In the genomic region with DNA sequence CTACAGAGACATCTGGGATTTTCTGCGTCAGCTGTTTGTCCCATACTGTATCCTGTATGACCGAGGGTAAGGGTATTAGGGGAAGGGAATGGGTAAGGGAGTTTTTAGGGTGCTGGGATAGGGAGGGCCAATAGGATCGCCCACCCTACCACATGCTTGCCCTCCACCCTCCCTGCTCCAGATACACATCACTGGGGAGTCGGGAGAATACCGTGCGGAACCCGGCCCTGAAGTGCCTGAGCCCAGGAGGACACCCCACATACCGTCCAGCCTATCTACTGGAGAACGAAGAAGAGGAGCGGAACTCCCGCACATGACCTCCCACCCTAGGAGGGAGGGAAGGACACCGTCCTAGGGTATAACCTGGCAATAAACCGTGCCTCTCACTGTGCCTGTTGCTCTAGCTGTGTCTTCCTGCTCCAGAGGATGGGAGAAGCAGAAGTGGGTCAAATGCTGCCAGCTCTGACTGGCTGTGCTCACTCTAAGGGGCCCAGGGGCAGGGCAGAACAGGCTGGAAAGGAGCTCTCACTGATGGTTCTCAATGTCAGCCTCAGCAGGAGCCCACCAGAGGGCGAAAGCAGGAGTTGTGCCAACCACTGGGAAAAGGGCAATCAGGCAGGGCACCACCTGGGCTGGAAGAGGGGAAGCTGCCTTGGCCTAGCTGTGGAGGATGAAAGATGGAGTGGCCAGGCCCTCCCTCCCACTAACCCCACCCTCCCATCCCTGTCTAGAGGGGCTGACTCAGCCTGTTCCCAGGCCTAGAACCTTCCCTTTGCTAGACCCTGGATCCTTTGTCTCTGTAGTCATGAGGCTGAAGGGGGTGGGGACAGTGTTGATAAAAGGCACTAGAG, we compare ENCODE assay signal across 7 cellular contexts. TPM values are rescaled to one million over a fixed set of nuclear protein-coding genes. Genes with fewer than 3 reads are reported as not detected.
A peak's percentile ranks its signal among the peaks of the same experiment; 100 is the strongest.
DNase-seq lines count a peak whose midpoint lies in the region; ATAC-seq, FAIRE-seq and TF ChIP-seq lines count a peak whose summit lies in the region.
"Had no signal": no experiment of that assay in that cellular context is flagged by ENCODE, and none has a peak within 500 bp of the region (broad histone marks: within the 10 kb centered on the region; RNA-seq: fewer than 3 reads in every experiment).

No MANE protein-coding gene starts in this region.

- peak; percentile 29 for TF ChIP-seq CTCF in A549 (IDR thresholded peaks at IDR 0.05)
- TF ChIP-seq CTCF in brain (conservative IDR thresholded peaks at IDR 0.05): no peak
- no peak for TF ChIP-seq CTCF in coronary artery (IDR thresholded peaks at IDR 0.05)

- H3K27me3 Mint-ChIP-seq in brain: peaks cover 4% of the 10 kb centered on the region

- H3K4me2 ChIP-seq in A549: no peak overlapping the region

- TF ChIP-seq POLR2A in A549 (IDR thresholded peaks at IDR 0.05; ENCODE audit: low read length): no peak

- 85% methylated on average over 14 of the region's 14 CpGs for WGBS in A549 (ENCODE audit: missing lambda C conversion rate)

- peak in 1 of 2 experiments; percentile 30; a peak in 2 of 5 replicates for TF ChIP-seq RAD21 in A549 (conservative IDR thresholded peaks at IDR 0.05 in 1 of 2, IDR thresholded peaks at IDR 0.05 in 1 of 2)

- no peaks in the 10 kb centered on the region for H3K9me3 Mint-ChIP-seq in brain

- peaks cover 51% of the 10 kb centered on the region for H3K4me1 Mint-ChIP-seq in brain

- H3K4me1 ChIP-seq in A549: peaks cover 29% of the 10 kb centered on the region

- peaks cover 20% of the 10 kb centered on the region for H3K36me3 Mint-ChIP-seq in brain

- ATAC-seq in A549 (peak; percentile 70 to 75), GM19328 (IDR thresholded peaks at IDR 0.05; ENCODE audit: unreplicated experiment) (no peak)

- CTCF ChIA-PET in A549 (lab: Yijun Ruan, JAX): no interaction called here

- no peak for FAIRE-seq in A549 (lab: Jason Lieb, UNC)

- H3K4me3 ChIP-seq in A549: no peak overlapping the region
- no peak overlapping the region for H3K4me3 ChIP-seq in coronary artery
- H3K4me3 ChIP-seq: stomach had no signal

- H3K27ac ChIP-seq in A549 (peak overlapping the region; percentile 16 to 63; a peak in 4 of 6 replicates), coronary artery (no peak overlapping the region)

- H3K27ac Mint-ChIP-seq in brain: peak overlapping the region; percentile 18 to 88 (median 45)

- DNase-seq in A549 (ENCODE audit: low read depth in 1 of 2, low spot score in 1 of 2) (peak in 1 of 2 experiments; percentile 63), HUDEP-2 (lab: John Stamatoyannopoulos, UW; ENCODE audit: unreplicated experiment in 76 of 76) (peak in 46 of 76 experiments; percentile 19 to 76 (median 44)), coronary artery (ENCODE audit: low spot score) (no peak), CD1c-positive myeloid dendritic cell (ENCODE audit: extremely low spot score) (no peak)
- DNase-seq: stomach had no signal

- H3K9me3 ChIP-seq in A549: no peaks in the 10 kb centered on the region
- H3K9me3 ChIP-seq: stomach had no signal

- POLR2A ChIA-PET in A549 (lab: Yijun Ruan, JAX): interaction anchor here (0.6 to 6.0 kb wide), 6 partner anchors 8 to 60 kb away, joined by 3 to 91 read pairs (median 6); a partner anchor contains a TSS

- no peak for TF ChIP-seq EP300 in A549 (IDR thresholded peaks at IDR 0.05)

- no peak overlapping the region for H3K4me3 Mint-ChIP-seq in brain

TF ChIP-seq in A549, 52 proteins besides CTCF, POLR2A, EP300 and RAD21:
- TF ChIP-seq, protein P1, sequence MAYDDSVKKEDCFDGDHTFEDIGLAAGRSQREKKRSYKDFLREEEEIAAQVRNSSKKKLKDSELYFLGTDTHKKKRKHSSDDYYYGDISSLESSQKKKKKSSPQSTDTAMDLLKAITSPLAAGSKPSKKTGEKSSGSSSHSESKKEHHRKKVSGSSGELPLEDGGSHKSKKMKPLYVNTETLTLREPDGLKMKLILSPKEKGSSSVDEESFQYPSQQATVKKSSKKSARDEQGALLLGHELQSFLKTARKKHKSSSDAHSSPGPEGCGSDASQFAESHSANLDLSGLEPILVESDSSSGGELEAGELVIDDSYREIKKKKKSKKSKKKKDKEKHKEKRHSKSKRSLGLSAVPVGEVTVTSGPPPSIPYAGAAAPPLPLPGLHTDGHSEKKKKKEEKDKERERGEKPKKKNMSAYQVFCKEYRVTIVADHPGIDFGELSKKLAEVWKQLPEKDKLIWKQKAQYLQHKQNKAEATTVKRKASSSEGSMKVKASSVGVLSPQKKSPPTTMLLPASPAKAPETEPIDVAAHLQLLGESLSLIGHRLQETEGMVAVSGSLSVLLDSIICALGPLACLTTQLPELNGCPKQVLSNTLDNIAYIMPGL (CRISPR knock-in tag; IDR thresholded peaks at IDR 0.05; ENCODE audit: borderline replicate concordance): no peak
- peak; percentile 41; the same call in 1 of the 3 replicates for TF ChIP-seq SMC3 (IDR thresholded peaks at IDR 0.05)

RNA-seq across cellular contexts. Expression of a gene that starts 0.4 kb away (rescaled TPM):
- polyA plus RNA-seq in A549 (2011; rRNA removed) (0.32 TPM in 1 of 2 replicates, not detected in the other), A549 (2017; fragmentation: RNase III; extraction: RNeasy Plus Mini Kit Qiagen cat#74134 plus additional on column Dnase treatment) (not detected in 3 replicates), brain (ENCODE audit: insufficient read depth, low read depth, low replicate concordance) (not detected)
- polyA plus RNA-seq in A549 (2012; cell fraction: cytosol; rRNA removed): 0.09 TPM in 1 of 2 replicates, not detected in the other
- 0.55 and 0.58 TPM in 2 replicates for polyA plus RNA-seq in A549 (2012; cell fraction: nucleus; rRNA removed)
- 1.9 and 5.0 TPM in 2 replicates for polyA minus RNA-seq in A549 (2011; rRNA and poly(A)+ RNA removed)
- polyA plus RNA-seq: stomach had no signal

RNA-seq across cellular contexts. Expression of a gene that starts 9.7 kb away (rescaled TPM):
- polyA plus RNA-seq in A549 (2011; rRNA removed) (20.5 and 20.8 TPM in 2 replicates), A549 (2017; fragmentation: RNase III; extraction: RNeasy Plus Mini Kit Qiagen cat#74134 plus additional on column Dnase treatment) (24.7 to 30.7 TPM (median 29.0 TPM) in 3 replicates), brain (ENCODE audit: insufficient read depth, low read depth, low replicate concordance) (25.7 TPM)
- 28.8 and 32.2 TPM in 2 replicates for polyA plus RNA-seq in A549 (2012; cell fraction: cytosol; rRNA removed)
- 60.8 and 82.4 TPM in 2 replicates for polyA plus RNA-seq in A549 (2012; cell fraction: nucleus; rRNA removed)
- 25.1 and 30.3 TPM in 2 replicates for polyA minus RNA-seq in A549 (2011; rRNA and poly(A)+ RNA removed)

RNA-seq across cellular contexts. Expression of a gene that starts 9.8 kb away (rescaled TPM):
- polyA plus RNA-seq in A549 (2011; rRNA removed): 43.5 and 57.1 TPM in 2 replicates
- polyA plus RNA-seq in A549 (2012; cell fraction: cytosol; rRNA removed): 75.4 and 84.9 TPM in 2 replicates
- polyA plus RNA-seq in A549 (2012; cell fraction: nucleus; rRNA removed): 122 and 131 TPM in 2 replicates
- 34.1 to 38.2 TPM (median 36.0 TPM) in 3 replicates for polyA plus RNA-seq in A549 (2017; fragmentation: RNase III; extraction: RNeasy Plus Mini Kit Qiagen cat#74134 plus additional on column Dnase treatment)
- 96.6 and 131 TPM in 2 replicates for polyA minus RNA-seq in A549 (2011; rRNA and poly(A)+ RNA removed)
- 47.9 TPM for polyA plus RNA-seq in brain (ENCODE audit: insufficient read depth, low read depth, low replicate concordance)

RNA-seq across cellular contexts. Expression of a gene that starts 18.5 kb away (rescaled TPM):
- 725 and 787 TPM in 2 replicates for polyA plus RNA-seq in A549 (2011; rRNA removed)
- polyA plus RNA-seq in A549 (2012; cell fraction: cytosol; rRNA removed): 882 and 1,176 TPM in 2 replicates
- polyA plus RNA-seq in A549 (2012; cell fraction: nucleus; rRNA removed): 218 and 329 TPM in 2 replicates
- polyA plus RNA-seq in A549 (2017; fragmentation: RNase III; extraction: RNeasy Plus Mini Kit Qiagen cat#74134 plus additional on column Dnase treatment): 345 to 366 TPM (median 356 TPM) in 3 replicates
- 251 and 266 TPM in 2 replicates for polyA minus RNA-seq in A549 (2011; rRNA and poly(A)+ RNA removed)
- polyA plus RNA-seq in brain (ENCODE audit: insufficient read depth, low read depth, low replicate concordance): 183 TPM

RNA-seq across cellular contexts. Expression of a gene that starts 22.4 kb away (rescaled TPM):
- 174 and 203 TPM in 2 replicates for polyA plus RNA-seq in A549 (2011; rRNA removed)
- 156 and 206 TPM in 2 replicates for polyA plus RNA-seq in A549 (2012; cell fraction: cytosol; rRNA removed)
- polyA plus RNA-seq in A549 (2012; cell fraction: nucleus; rRNA removed): 288 and 324 TPM in 2 replicates
- 117 to 124 TPM (median 118 TPM) in 3 replicates for polyA plus RNA-seq in A549 (2017; fragmentation: RNase III; extraction: RNeasy Plus Mini Kit Qiagen cat#74134 plus additional on column Dnase treatment)
- polyA minus RNA-seq in A549 (2011; rRNA and poly(A)+ RNA removed): 278 and 293 TPM in 2 replicates
- polyA plus RNA-seq in brain (ENCODE audit: insufficient read depth, low read depth, low replicate concordance): 38.3 TPM

Comparison
In these comparisons a context has a peak if more than half of its experiments do, and no peak if none do; other contexts are left out.
1. DNase-seq: peak in HUDEP-2 (46 of 76); none in coronary artery (single experiment) and CD1c-positive myeloid dendritic cell (single experiment).
2. H3K27ac ChIP-seq: peak in A549 (2 of 2); none in coronary artery (0 of 2).